2 cellular contexts compared by ENCODE assay signal in genomic region chr2:109300582-109300981, GRCh38.
A peak's percentile ranks its signal among the peaks of the same experiment; 100 is the strongest.
TF ChIP-seq lines count a peak whose summit lies in the region.

No MANE protein-coding gene starts in this region.

TF ChIP-seq in HEK293, 187 proteins besides CTCF, POLR2A, EP300 and RAD21:
- TF ChIP-seq, protein P1, sequence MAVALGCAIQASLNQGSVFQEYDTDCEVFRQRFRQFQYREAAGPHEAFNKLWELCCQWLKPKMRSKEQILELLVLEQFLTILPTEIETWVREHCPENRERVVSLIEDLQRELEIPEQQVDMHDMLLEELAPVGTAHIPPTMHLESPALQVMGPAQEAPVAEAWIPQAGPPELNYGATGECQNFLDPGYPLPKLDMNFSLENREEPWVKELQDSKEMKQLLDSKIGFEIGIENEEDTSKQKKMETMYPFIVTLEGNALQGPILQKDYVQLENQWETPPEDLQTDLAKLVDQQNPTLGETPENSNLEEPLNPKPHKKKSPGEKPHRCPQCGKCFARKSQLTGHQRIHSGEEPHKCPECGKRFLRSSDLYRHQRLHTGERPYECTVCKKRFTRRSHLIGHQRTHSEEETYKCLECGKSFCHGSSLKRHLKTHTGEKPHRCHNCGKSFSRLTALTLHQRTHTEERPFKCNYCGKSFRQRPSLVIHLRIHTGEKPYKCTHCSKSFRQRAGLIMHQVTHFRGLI (tag by site-specific recombination; IDR thresholded peaks at IDR 0.05), result peak; percentile 99
- no peak for TF ChIP-seq ZNF138 (tag by site-specific recombination; IDR thresholded peaks at IDR 0.05; ENCODE audit: borderline replicate concordance)

TF ChIP-seq in K562, 482 proteins besides CTCF, POLR2A, EP300 and RAD21 (continued from another document):
- TF ChIP-seq E2F8 (IDR thresholded peaks at IDR 0.05; ENCODE audit: low read depth, partially characterized antibody), result no peak
TF ChIP-seq in K562: peak in this region for 1.
